Comparison of ENCODE assay signal across 1 cellular context in the genomic region with DNA sequence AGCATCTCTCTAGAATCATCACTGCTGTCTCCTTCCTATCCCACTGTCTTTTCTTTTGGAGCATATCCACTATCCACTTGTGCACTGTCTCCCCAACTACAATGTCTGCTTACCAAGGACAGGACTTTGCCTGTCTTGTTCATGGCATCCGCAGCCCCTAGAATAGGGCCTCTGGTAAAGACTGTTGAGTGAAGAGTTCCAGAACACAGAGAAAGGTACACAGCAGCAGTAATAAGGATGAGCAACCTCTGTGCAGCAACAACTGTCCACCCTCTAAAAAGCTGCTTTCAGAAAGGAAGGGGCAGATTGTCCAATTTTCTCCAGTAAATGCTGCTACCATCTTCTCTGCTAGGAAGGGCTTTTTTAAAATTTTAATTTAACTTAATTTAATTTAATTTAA.
TF ChIP-seq lines count a peak whose summit lies in the region.

No MANE protein-coding gene starts in this region.

TF ChIP-seq in GM12878, 131 proteins besides CTCF, POLR2A, EP300 and RAD21:
- TF ChIP-seq, protein P1, sequence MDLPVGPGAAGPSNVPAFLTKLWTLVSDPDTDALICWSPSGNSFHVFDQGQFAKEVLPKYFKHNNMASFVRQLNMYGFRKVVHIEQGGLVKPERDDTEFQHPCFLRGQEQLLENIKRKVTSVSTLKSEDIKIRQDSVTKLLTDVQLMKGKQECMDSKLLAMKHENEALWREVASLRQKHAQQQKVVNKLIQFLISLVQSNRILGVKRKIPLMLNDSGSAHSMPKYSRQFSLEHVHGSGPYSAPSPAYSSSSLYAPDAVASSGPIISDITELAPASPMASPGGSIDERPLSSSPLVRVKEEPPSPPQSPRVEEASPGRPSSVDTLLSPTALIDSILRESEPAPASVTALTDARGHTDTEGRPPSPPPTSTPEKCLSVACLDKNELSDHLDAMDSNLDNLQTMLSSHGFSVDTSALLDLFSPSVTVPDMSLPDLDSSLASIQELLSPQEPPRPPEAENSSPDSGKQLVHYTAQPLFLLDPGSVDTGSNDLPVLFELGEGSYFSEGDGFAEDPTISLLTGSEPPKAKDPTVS (IDR thresholded peaks at IDR 0.05; ENCODE audit: low read depth, low read length), result no peak
- TF ChIP-seq SIX5 (IDR thresholded peaks at IDR 0.05; ENCODE audit: low read depth, low read length, severe bottlenecking) (no peak), RB1 (IDR thresholded peaks at IDR 0.05; ENCODE audit: borderline replicate concordance) (no peak), FOXM1 (IDR thresholded peaks at IDR 0.05; ENCODE audit: low read depth, low read length) (no peak), CBX3 (IDR thresholded peaks at IDR 0.05; ENCODE audit: borderline replicate concordance, low read depth) (no peak), HDAC2 (IDR thresholded peaks at IDR 0.05) (no peak), NR2F1 (conservative IDR thresholded peaks at IDR 0.05) (no peak), SRF (IDR thresholded peaks at IDR 0.05; ENCODE audit: low read depth in 2 of 2, low read length in 2 of 2) (no peak), MYC (IDR thresholded peaks at IDR 0.05; ENCODE audit: insufficient read depth, insufficient read length, insufficient replicate concordance, low read length, severe bottlenecking) (no peak), CEBPZ (IDR thresholded peaks at IDR 0.05; ENCODE audit: low read depth, low read length) (no peak), MTA3 (IDR thresholded peaks at IDR 0.05; ENCODE audit: borderline replicate concordance, low read length) (no peak), HCFC1 (IDR thresholded peaks at IDR 0.05; ENCODE audit: low read length) (no peak), RCOR1 (conservative IDR thresholded peaks at IDR 0.05; ENCODE audit: low read depth, low read length) (no peak), USF1 (IDR thresholded peaks at IDR 0.05; ENCODE audit: borderline replicate concordance, extremely low read length, insufficient read depth, low read depth, low read length) (no peak)
- TF ChIP-seq, protein P2, sequence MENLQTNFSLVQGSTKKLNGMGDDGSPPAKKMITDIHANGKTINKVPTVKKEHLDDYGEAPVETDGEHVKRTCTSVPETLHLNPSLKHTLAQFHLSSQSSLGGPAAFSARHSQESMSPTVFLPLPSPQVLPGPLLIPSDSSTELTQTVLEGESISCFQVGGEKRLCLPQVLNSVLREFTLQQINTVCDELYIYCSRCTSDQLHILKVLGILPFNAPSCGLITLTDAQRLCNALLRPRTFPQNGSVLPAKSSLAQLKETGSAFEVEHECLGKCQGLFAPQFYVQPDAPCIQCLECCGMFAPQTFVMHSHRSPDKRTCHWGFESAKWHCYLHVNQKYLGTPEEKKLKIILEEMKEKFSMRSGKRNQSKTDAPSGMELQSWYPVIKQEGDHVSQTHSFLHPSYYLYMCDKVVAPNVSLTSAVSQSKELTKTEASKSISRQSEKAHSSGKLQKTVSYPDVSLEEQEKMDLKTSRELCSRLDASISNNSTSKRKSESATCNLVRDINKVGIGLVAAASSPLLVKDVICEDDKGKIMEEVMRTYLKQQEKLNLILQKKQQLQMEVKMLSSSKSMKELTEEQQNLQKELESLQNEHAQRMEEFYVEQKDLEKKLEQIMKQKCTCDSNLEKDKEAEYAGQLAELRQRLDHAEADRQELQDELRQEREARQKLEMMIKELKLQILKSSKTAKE (IDR thresholded peaks at IDR 0.05; ENCODE audit: low read depth, poor library complexity, severe bottlenecking), result no peak
